29 cellular contexts compared by ENCODE assay signal in genomic region chr12:50772470-50772869, GRCh38.
"Had no signal": no experiment of that assay in that cellular context is flagged by ENCODE, and none has a peak within 500 bp of the region (broad histone marks: within the 10 kb centered on the region; RNA-seq: fewer than 3 reads in every experiment).

No MANE protein-coding gene starts in this region.

- H3K4me3 Mint-ChIP-seq: activated CD4-positive, alpha-beta memory T cell treated with anti-CD3 and anti-CD28 coated beads for 36 hours; activated CD4-positive, alpha-beta T cell treated with anti-CD3 and anti-CD28 coated beads for 36 hours; activated CD4-positive, alpha-beta T cell treated with anti-CD3 and anti-CD28 coated beads, Interleukin-2, amount 10 ng/mL, durations not matched to agents 24 days and 14 days; activated CD8-positive, alpha-beta memory T cell treated with anti-CD3 and anti-CD28 coated beads, Interleukin-2, amount 10 ng/mL, durations not matched to agents 7 days and 5 days; activated CD8-positive, alpha-beta T cell treated with anti-CD3 and anti-CD28 coated beads, Interleukin-2, amount 10 ng/mL, durations not matched to agents 7 days and 5 days; activated naive CD4-positive, alpha-beta T cell treated with anti-CD3 and anti-CD28 coated beads, Interleukin-2, amount 10 ng/mL, durations not matched to agents 7 days and 5 days; activated naive CD8-positive, alpha-beta T cell; activated T-helper 1 cell treated with anti-CD3 and anti-CD28 coated beads, Interleukin-12 subunit alpha, Interleukin-12 subunit beta, Interleukin-2, Interleukin-4 antibody, amounts not matched to agents 30 ng/mL and 10 ng/mL and 1 ng/mL, durations not matched to agents 14 hours and 24 hours and 36 hours; central memory CD8-positive, alpha-beta T cell; dendritic cell treated with granulocyte-macrophage colony-stimulating factor and Interleukin-4, amounts not matched to agents 40 ng/mL and 50 ng/mL, for 4 days; endodermal cell had no signal

- H3K9me3 Mint-ChIP-seq: activated T-helper 1 cell treated with anti-CD3 and anti-CD28 coated beads, Interleukin-12 subunit alpha, Interleukin-12 subunit beta, Interleukin-2, Interleukin-4 antibody, amounts not matched to agents 30 ng/mL and 10 ng/mL and 1 ng/mL, durations not matched to agents 14 hours and 24 hours and 36 hours; central memory CD8-positive, alpha-beta T cell; dendritic cell treated with granulocyte-macrophage colony-stimulating factor and Interleukin-4, amounts not matched to agents 40 ng/mL and 50 ng/mL, for 4 days had no signal

- H3K36me3 ChIP-seq: brain microvascular endothelial cell had no signal

- H3K27me3 ChIP-seq: brain microvascular endothelial cell, dorsolateral prefrontal cortex, gastroesophageal sphincter, heart right ventricle had no signal

- H3K4me1 Mint-ChIP-seq: endodermal cell had no signal

- DNase-seq: activated CD4-positive, alpha-beta memory T cell treated with anti-CD3 and anti-CD28 coated beads for 36 hours; activated CD4-positive, alpha-beta T cell treated with anti-CD3 and anti-CD28 coated beads for 36 hours; activated CD4-positive, alpha-beta T cell treated with anti-CD3 and anti-CD28 coated beads, Interleukin-2, amount 10 ng/mL, durations not matched to agents 24 days and 14 days; activated CD4-positive, CD25-positive, alpha-beta regulatory T cell; activated CD4-positive, CD25-positive, alpha-beta regulatory T cell treated with anti-CD3 and anti-CD28 coated beads, Interleukin-2, amount 50 U/mL, for 72 hours; activated CD8-positive, alpha-beta memory T cell treated with anti-CD3 and anti-CD28 coated beads, Interleukin-2, amount 10 ng/mL, durations not matched to agents 7 days and 5 days; activated CD8-positive, alpha-beta memory T cell treated with anti-CD3 and anti-CD28 coated beads, Interleukin-2, amount 50 U/mL, for 4 hours; activated CD8-positive, alpha-beta T cell treated with anti-CD3 and anti-CD28 coated beads, Interleukin-2, amount 10 ng/mL, durations not matched to agents 7 days and 5 days; activated effector memory CD4-positive, alpha-beta T cell treated with anti-CD3 and anti-CD28 coated beads, Interleukin-2, amount 50 U/mL, for 16 hours; activated naive CD4-positive, alpha-beta T cell treated with anti-CD3 and anti-CD28 coated beads, Interleukin-2, amount 10 ng/mL, durations not matched to agents 7 days and 5 days; activated T-cell treated with anti-CD3 and anti-CD28 coated beads, Interleukin-2, amount 50 U/mL, for 1 hour; activated T-cell treated with anti-CD3 and anti-CD28 coated beads, Interleukin-2, amount 50 U/mL, for 48 hours; amniotic stem cell; anterior cingulate cortex; brain microvascular endothelial cell; dorsolateral prefrontal cortex; effector memory CD4-positive, alpha-beta T cell; endodermal cell; foreskin fibroblast; heart right ventricle; T-helper 2 cell had no signal

- H3K27me3 Mint-ChIP-seq: activated CD4-positive, alpha-beta memory T cell treated with anti-CD3 and anti-CD28 coated beads for 36 hours; activated CD4-positive, alpha-beta T cell treated with anti-CD3 and anti-CD28 coated beads for 36 hours; activated CD4-positive, alpha-beta T cell treated with anti-CD3 and anti-CD28 coated beads, Interleukin-2, amount 10 ng/mL, durations not matched to agents 24 days and 14 days; activated CD8-positive, alpha-beta memory T cell treated with anti-CD3 and anti-CD28 coated beads, Interleukin-2, amount 10 ng/mL, durations not matched to agents 7 days and 5 days; activated naive CD4-positive, alpha-beta T cell treated with anti-CD3 and anti-CD28 coated beads, Interleukin-2, amount 10 ng/mL, durations not matched to agents 7 days and 5 days; activated naive CD8-positive, alpha-beta T cell; central memory CD8-positive, alpha-beta T cell; dendritic cell treated with granulocyte-macrophage colony-stimulating factor and Interleukin-4, amounts not matched to agents 40 ng/mL and 50 ng/mL, for 4 days had no signal

- H3K4me3 ChIP-seq: coronary artery, dorsolateral prefrontal cortex, gastroesophageal sphincter, heart right ventricle had no signal

- ATAC-seq: activated CD4-positive, alpha-beta T cell treated with anti-CD3 and anti-CD28 coated beads for 36 hours; activated CD8-positive, alpha-beta memory T cell treated with anti-CD3 and anti-CD28 coated beads, Interleukin-2, amount 10 ng/mL, durations not matched to agents 7 days and 5 days; activated CD8-positive, alpha-beta T cell treated with anti-CD3 and anti-CD28 coated beads, Interleukin-2, amount 10 ng/mL, durations not matched to agents 7 days and 5 days; esophagus mucosa; gastroesophageal sphincter; heart right ventricle had no signal

- H3K27ac Mint-ChIP-seq: activated CD4-positive, alpha-beta memory T cell treated with anti-CD3 and anti-CD28 coated beads for 36 hours; activated CD4-positive, alpha-beta T cell treated with anti-CD3 and anti-CD28 coated beads for 36 hours; activated CD4-positive, alpha-beta T cell treated with anti-CD3 and anti-CD28 coated beads, Interleukin-2, amount 10 ng/mL, durations not matched to agents 24 days and 14 days; activated CD8-positive, alpha-beta memory T cell treated with anti-CD3 and anti-CD28 coated beads, Interleukin-2, amount 10 ng/mL, durations not matched to agents 7 days and 5 days; activated CD8-positive, alpha-beta T cell treated with anti-CD3 and anti-CD28 coated beads, Interleukin-2, amount 10 ng/mL, durations not matched to agents 7 days and 5 days; activated naive CD4-positive, alpha-beta T cell treated with anti-CD3 and anti-CD28 coated beads, Interleukin-2, amount 10 ng/mL, durations not matched to agents 7 days and 5 days; activated naive CD8-positive, alpha-beta T cell; activated T-helper 1 cell treated with anti-CD3 and anti-CD28 coated beads, Interleukin-12 subunit alpha, Interleukin-12 subunit beta, Interleukin-2, Interleukin-4 antibody, amounts not matched to agents 30 ng/mL and 10 ng/mL and 1 ng/mL, durations not matched to agents 14 hours and 24 hours and 36 hours; activated T-helper 2 cell treated with anti-CD3 and anti-CD28 coated beads, Interferon-gamma antibody, Interleukin-2, Interleukin-4, amounts not matched to agents 10 μg/mL and 5 μg/mL and 100 μg/mL, durations not matched to agents 14 hours and 24 hours and 36 hours; dendritic cell treated with granulocyte-macrophage colony-stimulating factor and Interleukin-4, amounts not matched to agents 40 ng/mL and 50 ng/mL, for 4 days; endodermal cell had no signal

- H3K27ac ChIP-seq: brain microvascular endothelial cell, coronary artery, dorsolateral prefrontal cortex, gastroesophageal sphincter, heart right ventricle had no signal

- H3K9me3 ChIP-seq: gastroesophageal sphincter, heart right ventricle had no signal
